In the genomic region with DNA sequence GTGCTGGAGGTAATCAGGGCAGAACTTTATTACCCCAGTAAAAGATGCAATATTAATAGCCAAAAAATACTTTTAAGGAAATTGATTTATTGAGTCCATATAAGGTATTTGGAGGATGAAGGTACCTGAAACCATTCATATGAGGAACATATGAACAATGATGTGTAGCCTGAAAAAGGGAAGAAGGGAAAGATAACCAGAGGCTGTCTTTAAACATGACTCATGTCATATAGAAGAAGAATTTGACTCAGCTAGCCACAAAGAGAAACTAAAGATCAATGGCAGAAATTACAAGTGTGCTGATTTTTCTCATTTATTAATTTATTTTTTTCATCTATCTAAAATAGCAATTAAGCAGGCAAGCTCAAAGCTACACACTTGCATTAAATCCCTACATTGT, we compare ENCODE assay signal across 9 cellular contexts.
DNase-seq lines count a peak whose midpoint lies in the region; ATAC-seq and TF ChIP-seq lines count a peak whose summit lies in the region.
"Had no signal": no experiment of that assay in that cellular context is flagged by ENCODE, and none has a peak within 500 bp of the region (broad histone marks: within the 10 kb centered on the region; RNA-seq: fewer than 3 reads in every experiment).

No MANE protein-coding gene starts in this region.

- DNase-seq in GM13976 (ENCODE audit: low spot score) = peak; percentile 37
- peak; percentile 44 for DNase-seq in RPMI7951 (ENCODE audit: low read depth)
- DNase-seq in NCI-H69 (lab: John Stamatoyannopoulos, UW) = no peak
- DNase-seq in NCI-H526 treated with DMSO at 0.1 percent for 48 hours (lab: John Stamatoyannopoulos, UW) = no peak
- DNase-seq in mucosa of descending colon = no peak
- DNase-seq in dorsolateral prefrontal cortex = no peak
- DNase-seq: activated CD4-positive, alpha-beta T cell treated with anti-CD3 and anti-CD28 coated beads for 48 hours had no signal

- H3K27me3 ChIP-seq in dorsolateral prefrontal cortex = peaks cover 0 to 8% (median 0%) of the 10 kb centered on the region in 45 donors

- no peaks in the 10 kb centered on the region for H3K9me3 ChIP-seq in mucosa of descending colon

- in situ Hi-C loops in GM13976 (cut with MboI; ENCODE audit: low sequenced_read_pairs, unreplicated experiment) = no loop called here

- no peaks in the 10 kb centered on the region for H3K36me3 ChIP-seq in mucosa of descending colon (ENCODE audit: low read depth)

- no peaks in the 10 kb centered on the region for H3K4me1 ChIP-seq in mucosa of descending colon (ENCODE audit: low read depth)

- TF ChIP-seq CTCF in GM13976 (IDR thresholded peaks at IDR 0.05; ENCODE audit: borderline replicate concordance, control extremely low read depth, extremely low read depth, insufficient read depth, missing control alignments) (no peak), mucosa of descending colon (IDR thresholded peaks at IDR 0.05) (no peak), dorsolateral prefrontal cortex (IDR thresholded peaks at IDR 0.05 in 54 of 56, conservative IDR thresholded peaks at IDR 0.05 in 2 of 56; ENCODE audit: low read depth in 1 of 56, partially characterized antibody in 56 of 56) (no peak)

- peak; percentile 55 for ATAC-seq in GM19467 (IDR thresholded peaks at IDR 0.05; ENCODE audit: unreplicated experiment)
- ATAC-seq in HG03066 (IDR thresholded peaks at IDR 0.05; ENCODE audit: low read depth, unreplicated experiment) = peak; percentile 70
- no peak for ATAC-seq in mucosa of descending colon

- H3K4me3 ChIP-seq in mucosa of descending colon (no peak overlapping the region), dorsolateral prefrontal cortex (no peak overlapping the region)

- H3K27ac ChIP-seq in dorsolateral prefrontal cortex = no peak overlapping the region

- intact Hi-C loops in mucosa of descending colon (cut with DNase I, micrococcal nuclease) = no loop called here
- intact Hi-C loops in dorsolateral prefrontal cortex (cut with DNase I) = no loop called here

Comparison
In these comparisons a context has a peak if more than half of its experiments do, and no peak if none do; other contexts are left out.
1. DNase-seq: peak in GM13976 (single experiment) and RPMI7951 (single experiment); none in NCI-H69 (single experiment), NCI-H526 treated with DMSO at 0.1 percent for 48 hours (single experiment), mucosa of descending colon (0 of 3) and dorsolateral prefrontal cortex (0 of 10).